Comparison of ENCODE assay signal across 8 cellular contexts in the genomic region with DNA sequence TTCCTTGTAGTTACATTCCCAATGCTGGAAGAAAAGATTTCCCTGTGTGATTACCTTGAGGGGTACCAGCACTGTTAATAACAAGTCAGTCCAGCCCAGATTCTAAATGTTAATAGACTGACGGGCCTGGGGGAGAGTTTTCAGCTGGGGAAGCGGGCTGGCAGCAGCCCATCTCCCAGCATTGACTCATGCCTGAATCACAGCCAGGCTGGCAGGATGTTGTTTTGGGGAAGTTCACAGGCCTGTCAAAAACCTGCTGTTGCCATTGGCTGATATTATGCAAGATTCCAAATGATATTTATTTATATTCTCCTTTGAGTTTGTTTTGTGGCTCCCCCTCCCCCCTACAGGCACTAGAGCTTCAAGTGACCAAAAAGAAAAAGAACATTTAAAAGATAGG.
DNase-seq lines count a peak whose midpoint lies in the region; TF ChIP-seq lines count a peak whose summit lies in the region.

No MANE protein-coding gene starts in this region.

- H3K9me3 Mint-ChIP-seq in activated naive CD4-positive, alpha-beta T cell treated with anti-CD3 and anti-CD28 coated beads, Interleukin-2, amount 10 ng/mL, durations not matched to agents 7 days and 5 days, result no peaks in the 10 kb centered on the region

- H3K27ac Mint-ChIP-seq in activated naive CD4-positive, alpha-beta T cell treated with anti-CD3 and anti-CD28 coated beads, Interleukin-2, amount 10 ng/mL, durations not matched to agents 7 days and 5 days, result no peak overlapping the region

- intact Hi-C loops in posterior cingulate gyrus (cut with DNase I), result no loop called here

- H3K4me1 Mint-ChIP-seq in activated naive CD4-positive, alpha-beta T cell treated with anti-CD3 and anti-CD28 coated beads, Interleukin-2, amount 10 ng/mL, durations not matched to agents 7 days and 5 days, result no peaks in the 10 kb centered on the region

- H3K36me3 Mint-ChIP-seq in activated naive CD4-positive, alpha-beta T cell treated with anti-CD3 and anti-CD28 coated beads, Interleukin-2, amount 10 ng/mL, durations not matched to agents 7 days and 5 days, result no peaks in the 10 kb centered on the region

- in situ Hi-C loops in G401 (cut with HindIII; ENCODE audit: low sequenced_read_pairs), result no loop called here

- H3K4me3 ChIP-seq in fibroblast of villous mesenchyme (ENCODE audit: low read depth, low read length), result no peak overlapping the region

- no peaks in the 10 kb centered on the region for H3K27me3 Mint-ChIP-seq in activated naive CD4-positive, alpha-beta T cell treated with anti-CD3 and anti-CD28 coated beads, Interleukin-2, amount 10 ng/mL, durations not matched to agents 7 days and 5 days

- DNase-seq in G401 (ENCODE audit: low spot score), result peak; percentile 94
- peak; percentile 3 for DNase-seq in SKM-1 (lab: John Stamatoyannopoulos, UW; ENCODE audit: unreplicated experiment)
- DNase-seq in fibroblast of villous mesenchyme (ENCODE audit: low read depth), result peak; percentile 43
- DNase-seq in posterior cingulate gyrus, result peak; percentile 23 to 93 (median 50)
- DNase-seq in NCI-H526 treated with DMSO at 0.1 percent for 48 hours (lab: John Stamatoyannopoulos, UW), result no peak
- no peak for DNase-seq in activated effector memory CD4-positive, alpha-beta T cell treated with Interleukin-2 at 50 U/mL for 16 hours
- DNase-seq in stimulated activated CD4-positive, alpha-beta T cell treated with anti-CD3 and anti-CD28 coated beads, Interleukin-2, amount 100 ng/mL, for 48 hours, result no peak
- DNase-seq in activated naive CD4-positive, alpha-beta T cell treated with anti-CD3 and anti-CD28 coated beads, Interleukin-2, amount 10 ng/mL, durations not matched to agents 7 days and 5 days, result no peak

- H3K4me3 Mint-ChIP-seq in activated naive CD4-positive, alpha-beta T cell treated with anti-CD3 and anti-CD28 coated beads, Interleukin-2, amount 10 ng/mL, durations not matched to agents 7 days and 5 days, result no peak overlapping the region

- CTCF ChIA-PET in activated naive CD4-positive, alpha-beta T cell treated with anti-CD3 and anti-CD28 coated beads, Interleukin-2, amount 10 ng/mL, durations not matched to agents 7 days and 5 days (lab: Charles Lee), result no interaction called here

- TF ChIP-seq CTCF in fibroblast of villous mesenchyme (IDR thresholded peaks at IDR 0.05; ENCODE audit: insufficient read depth, low read depth, low read length), result no peak

Comparison
In these comparisons a context has a peak if more than half of its experiments do, and no peak if none do; other contexts are left out.
1. DNase-seq: peak in G401 (single experiment), SKM-1 (single experiment), fibroblast of villous mesenchyme (single experiment) and posterior cingulate gyrus (10 of 10); none in NCI-H526 treated with DMSO at 0.1 percent for 48 hours (single experiment), activated effector memory CD4-positive, alpha-beta T cell treated with Interleukin-2 at 50 U/mL for 16 hours (single experiment), stimulated activated CD4-positive, alpha-beta T cell treated with anti-CD3 and anti-CD28 coated beads, Interleukin-2, amount 100 ng/mL, for 48 hours (0 of 2) and activated naive CD4-positive, alpha-beta T cell treated with anti-CD3 and anti-CD28 coated beads, Interleukin-2, amount 10 ng/mL, durations not matched to agents 7 days and 5 days (single experiment).